In the genomic region with DNA sequence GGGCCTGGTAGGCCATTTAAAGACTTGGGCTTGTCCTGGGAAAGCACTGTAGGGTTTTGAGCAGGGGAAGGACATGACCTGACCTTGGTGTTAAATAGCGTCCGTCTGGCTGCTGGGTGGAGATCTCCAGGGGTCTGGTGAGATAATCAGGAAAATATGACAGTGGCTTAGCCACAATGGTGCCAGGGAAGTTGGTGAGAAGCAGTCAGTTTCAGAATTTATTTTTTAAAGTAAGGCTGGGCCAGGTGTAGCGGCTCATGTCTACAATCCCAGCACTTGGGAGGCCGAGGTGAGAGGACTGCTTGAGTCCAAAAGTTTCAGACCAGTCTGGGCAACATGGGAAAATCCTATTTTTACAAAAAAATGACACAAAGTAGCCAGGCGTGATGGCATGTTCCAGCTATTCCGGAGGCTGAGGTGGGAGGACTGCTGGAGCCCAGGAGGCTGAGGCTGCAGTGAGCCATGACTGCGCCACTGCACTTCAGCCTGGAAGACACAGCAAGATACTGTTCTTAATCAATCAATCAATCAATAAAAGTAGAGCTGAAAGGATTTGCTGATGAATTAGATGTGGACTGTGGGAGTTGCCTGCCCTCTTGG, we compare ENCODE assay signal across 1 cellular context.
TF ChIP-seq lines count a peak whose summit lies in the region.

No MANE protein-coding gene starts in this region.

TF ChIP-seq in WTC11, 78 proteins besides CTCF, POLR2A, EP300 and RAD21 (continued from another document):
- TF ChIP-seq, protein P1, sequence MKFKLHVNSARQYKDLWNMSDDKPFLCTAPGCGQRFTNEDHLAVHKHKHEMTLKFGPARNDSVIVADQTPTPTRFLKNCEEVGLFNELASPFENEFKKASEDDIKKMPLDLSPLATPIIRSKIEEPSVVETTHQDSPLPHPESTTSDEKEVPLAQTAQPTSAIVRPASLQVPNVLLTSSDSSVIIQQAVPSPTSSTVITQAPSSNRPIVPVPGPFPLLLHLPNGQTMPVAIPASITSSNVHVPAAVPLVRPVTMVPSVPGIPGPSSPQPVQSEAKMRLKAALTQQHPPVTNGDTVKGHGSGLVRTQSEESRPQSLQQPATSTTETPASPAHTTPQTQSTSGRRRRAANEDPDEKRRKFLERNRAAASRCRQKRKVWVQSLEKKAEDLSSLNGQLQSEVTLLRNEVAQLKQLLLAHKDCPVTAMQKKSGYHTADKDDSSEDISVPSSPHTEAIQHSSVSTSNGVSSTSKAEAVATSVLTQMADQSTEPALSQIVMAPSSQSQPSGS (CRISPR knock-in tag; IDR thresholded peaks at IDR 0.05; ENCODE audit: borderline replicate concordance, low read depth), result no peak
- no peak for TF ChIP-seq GTF2I (CRISPR knock-in tag; conservative IDR thresholded peaks at IDR 0.05)
- TF ChIP-seq ZNF121 (CRISPR knock-in tag; IDR thresholded peaks at IDR 0.05), result no peak
